ENCODE assay signal across 20 cellular contexts in the genomic region with DNA sequence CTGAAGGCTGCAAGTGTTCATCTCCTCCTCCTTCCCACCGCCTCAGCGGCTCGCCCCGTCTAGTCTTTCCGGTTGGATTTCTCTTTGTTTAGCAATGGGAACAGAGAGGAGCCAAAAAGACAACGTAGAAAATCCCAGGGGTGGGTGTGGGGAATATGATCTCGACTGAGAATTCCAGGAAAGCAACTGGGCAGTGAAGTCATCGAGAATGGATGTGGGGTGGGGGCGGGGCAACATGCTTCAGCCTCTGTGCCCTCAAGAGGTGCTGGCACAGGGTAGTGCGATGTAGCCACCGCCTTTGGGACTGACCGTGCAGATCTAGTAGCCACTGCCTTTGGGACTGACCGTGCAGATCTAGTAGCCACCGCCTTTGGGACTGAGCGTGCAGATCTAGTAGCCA. TPM values are rescaled to one million over a fixed set of nuclear protein-coding genes. Genes with fewer than 3 reads are reported as not detected.
DNase-seq lines count a peak whose midpoint lies in the region; ATAC-seq and TF ChIP-seq lines count a peak whose summit lies in the region.
"Had no signal": no experiment of that assay in that cellular context is flagged by ENCODE, and none has a peak within 500 bp of the region (broad histone marks: within the 10 kb centered on the region; RNA-seq: fewer than 3 reads in every experiment).

No MANE protein-coding gene starts in this region.

- no peaks in the 10 kb centered on the region for H3K79me2 ChIP-seq in neural progenitor cell (ENCODE audit: low read depth)

- H3K4me1 ChIP-seq in HEK293 (ENCODE audit: control insufficient read depth, insufficient read depth, low read length) (peaks cover 3% of the 10 kb centered on the region), neural progenitor cell (peaks cover 31% of the 10 kb centered on the region), A673 (ENCODE audit: insufficient read depth, low read length, poor library complexity, severe bottlenecking) (no peaks in the 10 kb centered on the region)

- H3K4me2 ChIP-seq in neural progenitor cell, result no peak overlapping the region
- H3K4me2 ChIP-seq: PC-9, SK-N-SH had no signal

- H3K36me3 Mint-ChIP-seq in neural progenitor cell, result no peaks in the 10 kb centered on the region

- TF ChIP-seq CTCF in HEK293 (tag by site-specific recombination; IDR thresholded peaks at IDR 0.05), result no peak
- TF ChIP-seq CTCF in neural progenitor cell (IDR thresholded peaks at IDR 0.05), result no peak
- TF ChIP-seq CTCF in A673 (conservative IDR thresholded peaks at IDR 0.05; ENCODE audit: low read depth, low read length), result no peak

- H3K9me3 ChIP-seq in HEK293 (ENCODE audit: control insufficient read depth, insufficient read depth, low read depth, low read length), result no peaks in the 10 kb centered on the region
- no peaks in the 10 kb centered on the region for H3K9me3 ChIP-seq in neural progenitor cell (ENCODE audit: low read depth)
- no peaks in the 10 kb centered on the region for H3K9me3 ChIP-seq in A673 (ENCODE audit: low read depth, low read length, poor library complexity, severe bottlenecking)
- H3K9me3 ChIP-seq: Caco-2, SK-N-SH had no signal

- peaks cover 22% of the 10 kb centered on the region for H3K27me3 Mint-ChIP-seq in neural progenitor cell (ENCODE audit: insufficient read depth, low read depth)

- BruUV-seq in A673 (replicated peaks; lab: Mats Ljungman, UMichigan), result no TSS peak

- H4K20me1 ChIP-seq in neural progenitor cell (ENCODE audit: low read depth), result peaks cover 28% of the 10 kb centered on the region

- peaks cover 23% of the 10 kb centered on the region for H3F3A ChIP-seq in neural progenitor cell (ENCODE audit: low read depth)

- no peak overlapping the region for H2AFZ ChIP-seq in neural progenitor cell (replicated peaks)
- H2AFZ ChIP-seq: PC-9 had no signal

- ATAC-seq in HG02678 (IDR thresholded peaks at IDR 0.05; ENCODE audit: unreplicated experiment) (no peak), GM18505 (IDR thresholded peaks at IDR 0.05; ENCODE audit: unreplicated experiment) (no peak)

- peaks cover 62% of the 10 kb centered on the region for H3K27me3 ChIP-seq in neural progenitor cell
- peaks cover 51% of the 10 kb centered on the region for H3K27me3 ChIP-seq in A673 (replicated peaks; ENCODE audit: insufficient read depth, low read depth, low read length, poor library complexity)

- H3K27ac Mint-ChIP-seq in neural progenitor cell, result peak overlapping the region; percentile 12
- H3K27ac Mint-ChIP-seq: CD14-positive monocyte had no signal

- no peak overlapping the region for H3K4me3 ChIP-seq in HEK293 (ENCODE audit: low read depth, low read length)
- H3K4me3 ChIP-seq in neural progenitor cell, result no peak overlapping the region
- no peak overlapping the region for H3K4me3 ChIP-seq in A673 (ENCODE audit: low read depth, low read length, poor library complexity, severe bottlenecking)
- H3K4me3 ChIP-seq: PC-9 had no signal

- H3K36me3 ChIP-seq in HEK293 (ENCODE audit: control insufficient read depth in 2 of 2, insufficient read depth in 1 of 2, low read length in 2 of 2) (peaks cover 0 to 4% of the 10 kb centered on the region in 2 experiments; a peak in 1 of 3 replicates), neural progenitor cell (no peaks in the 10 kb centered on the region), A673 (ENCODE audit: insufficient read depth, low read length, poor library complexity, severe bottlenecking) (no peaks in the 10 kb centered on the region)

- H3K27ac ChIP-seq in HEK293 (ENCODE audit: extremely low read depth, low read depth, low read length), result no peak overlapping the region
- no peak overlapping the region for H3K27ac ChIP-seq in neural progenitor cell
- H3K27ac ChIP-seq in A673 (ENCODE audit: low read depth, low read length, poor library complexity, severe bottlenecking), result no peak overlapping the region
- H3K27ac ChIP-seq: PC-9 had no signal

- POLR2A ChIA-PET in HEK293 (lab: Yijun Ruan, JAX) (interaction anchor here (1.5 kb wide), 1 partner anchor 13 kb away, joined by 6 read pairs; no protein-coding TSS in a partner anchor), A673 (lab: Charles Lee; ENCODE audit: low non-redundant PET) (no interaction called here)

- CTCF ChIA-PET in HEK293 (lab: Yijun Ruan, JAX), result interaction anchor here (1.1 to 1.6 kb wide), 4 partner anchors 156 to 317 kb away, joined by 3 to 12 read pairs (median 4); no protein-coding TSS in a partner anchor
- CTCF ChIA-PET in A673 (lab: Charles Lee), result no interaction called here

- H3K9me3 Mint-ChIP-seq in neural progenitor cell, result peaks cover 2% of the 10 kb centered on the region

- no peak overlapping the region for H3K9ac ChIP-seq in neural progenitor cell
- H3K9ac ChIP-seq: SK-N-SH had no signal

- peak overlapping the region; percentile 19 for H3K4me3 Mint-ChIP-seq in neural progenitor cell

- H3K4me1 Mint-ChIP-seq in neural progenitor cell, result peaks cover 55% of the 10 kb centered on the region

- DNase-seq in A172 (ENCODE audit: low spot score), result peak; percentile 16
- peak; percentile 25 for DNase-seq in fibroblast of peridontal ligament (ENCODE audit: extremely low read depth)
- DNase-seq in neural progenitor cell (ENCODE audit: low spot score), result no peak
- DNase-seq in A673 (ENCODE audit: low spot score), result no peak
- no peak for DNase-seq in SHP77 treated with DMSO at 0.1 percent for 48 hours (lab: John Stamatoyannopoulos, UW)
- DNase-seq: Caco-2, DMS53, GDM1, HCEC 1CT, NCI-H1048, NCI-H1694, NCI-H2107, NCI-H345, NCI-H69, PC-9, SK-N-SH had no signal

- intact Hi-C loops in A673 (cut with micrococcal nuclease; ENCODE audit: unreplicated experiment), result loop anchor here (5.0 kb wide), 1 partner anchor 410 kb away; no protein-coding TSS in a partner anchor

- TF ChIP-seq POLR2A in GM18505 (IDR thresholded peaks at IDR 0.05; ENCODE audit: borderline replicate concordance, extremely low read depth, insufficient read depth, insufficient read length), result no peak

TF ChIP-seq in HEK293, 187 proteins besides CTCF, POLR2A, EP300 and RAD21:
- TF ChIP-seq ZNF302 (tag by site-specific recombination; IDR thresholded peaks at IDR 0.05; ENCODE audit: low read depth), result no peak
- TF ChIP-seq, protein P1, sequence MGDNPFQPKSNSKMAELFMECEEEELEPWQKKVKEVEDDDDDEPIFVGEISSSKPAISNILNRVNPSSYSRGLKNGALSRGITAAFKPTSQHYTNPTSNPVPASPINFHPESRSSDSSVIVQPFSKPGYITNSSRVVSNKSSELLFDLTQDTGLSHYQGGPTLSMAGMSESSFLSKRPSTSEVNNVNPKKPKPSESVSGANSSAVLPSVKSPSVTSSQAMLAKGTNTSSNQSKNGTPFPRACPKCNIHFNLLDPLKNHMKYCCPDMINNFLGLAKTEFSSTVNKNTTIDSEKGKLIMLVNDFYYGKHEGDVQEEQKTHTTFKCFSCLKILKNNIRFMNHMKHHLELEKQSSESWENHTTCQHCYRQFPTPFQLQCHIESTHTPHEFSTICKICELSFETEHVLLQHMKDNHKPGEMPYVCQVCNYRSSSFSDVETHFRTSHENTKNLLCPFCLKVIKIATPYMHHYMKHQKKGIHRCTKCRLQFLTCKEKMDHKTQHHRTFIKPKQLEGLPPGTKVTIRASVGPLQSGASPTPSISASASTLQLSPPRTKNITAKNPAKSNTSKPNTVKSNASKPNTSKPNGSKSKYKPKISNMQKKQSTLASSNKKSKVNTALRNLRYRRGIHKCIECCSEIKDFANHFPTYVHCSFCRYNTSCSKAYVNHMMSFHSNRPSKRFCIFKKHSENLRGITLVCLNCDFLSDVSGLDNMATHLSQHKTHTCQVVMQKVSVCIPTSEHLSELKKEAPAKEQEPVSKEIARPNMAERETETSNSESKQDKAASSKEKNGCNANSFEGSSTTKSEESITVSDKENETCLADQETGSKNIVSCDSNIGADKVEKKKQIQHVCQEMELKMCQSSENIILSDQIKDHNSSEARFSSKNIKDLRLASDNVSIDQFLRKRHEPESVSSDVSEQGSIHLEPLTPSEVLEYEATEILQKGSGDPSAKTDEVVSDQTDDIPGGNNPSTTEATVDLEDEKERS (tag by site-specific recombination; IDR thresholded peaks at IDR 0.05), result no peak
- TF ChIP-seq ZNF629 (tag by site-specific recombination; IDR thresholded peaks at IDR 0.05), result peak; percentile 40; the same call in 1 of the 2 replicates
- 0 out of 2 replicates have a peak, but pooled peaks have one; percentile 8 for TF ChIP-seq EGR2 (tag by site-specific recombination; IDR thresholded peaks at IDR 0.05; ENCODE audit: low read depth)
- TF ChIP-seq TRIM28 (IDR thresholded peaks at IDR 0.05; ENCODE audit: borderline replicate concordance, low read length), result no peak
- 0 out of 2 replicates have a peak, but pooled peaks have one; percentile 12 for TF ChIP-seq ZFHX2 (tag by site-specific recombination; conservative IDR thresholded peaks at IDR 0.05)
- TF ChIP-seq ZSCAN30 (tag by site-specific recombination; IDR thresholded peaks at IDR 0.05), result no peak
- TF ChIP-seq ZNF777 (tag by site-specific recombination; IDR thresholded peaks at IDR 0.05; ENCODE audit: borderline replicate concordance), result no peak

RNA-seq across cellular contexts. Expression of gene MSX2, which starts 13.0 kb away (rescaled TPM):
- total RNA-seq in A172 (2014; rRNA removed; shearing (Covaris generic)), result 0.36 TPM in 1 of 2 replicates, not detected in the other
- 0.30 and 0.93 TPM in 2 replicates for total RNA-seq in neural progenitor cell (ENCODE audit: low replicate concordance)
- not detected in 2 replicates for total RNA-seq in A673 (2021)
- total RNA-seq: PC-9 had no signal

Comparison
In these comparisons a context has a peak if more than half of its experiments do, and no peak if none do; other contexts are left out.
1. DNase-seq: peak in A172 (single experiment) and fibroblast of peridontal ligament (single experiment); none in neural progenitor cell (single experiment), A673 (single experiment) and SHP77 treated with DMSO at 0.1 percent for 48 hours (single experiment).